In genomic region chr17:7549401-7550055, GRCh38 we compare ENCODE assay signal across 8 cellular contexts. TPM values are rescaled to one million over a fixed set of nuclear protein-coding genes. Genes with fewer than 3 reads are reported as not detected.
DNase-seq lines count a peak whose midpoint lies in the region; ATAC-seq, FAIRE-seq and TF ChIP-seq lines count a peak whose summit lies in the region.

No MANE protein-coding gene starts in this region.

- H4K20me1 ChIP-seq in OCI-LY1 (ENCODE audit: insufficient read depth, low read length) = no peaks in the 10 kb centered on the region

- ATAC-seq in HG02938 (IDR thresholded peaks at IDR 0.05; ENCODE audit: unreplicated experiment) = no peak

- DNase-seq in ascending aorta (ENCODE audit: low spot score in 2 of 2) = no peak
- DNase-seq in iPS-NIHi11 (ENCODE audit: low spot score) = peak; percentile 45
- peak; percentile 58 for DNase-seq in stimulated activated CD4-positive, alpha-beta T cell treated with anti-CD3 and anti-CD28 coated beads, Interleukin-15, amount 100 ng/mL, for 24 hours
- DNase-seq in D721Med (ENCODE audit: insufficient read length, low spot score) = no peak
- no peak for DNase-seq in superior temporal gyrus (ENCODE audit: extremely low spot score)
- DNase-seq in SHP77 treated with DMSO at 0.1 percent for 48 hours (lab: John Stamatoyannopoulos, UW) = no peak

- no peaks in the 10 kb centered on the region for H3K79me2 ChIP-seq in OCI-LY1 (ENCODE audit: insufficient read depth, low read length)

- H3K9me2 ChIP-seq in OCI-LY1 (ENCODE audit: low read depth, low read length) = no peaks in the 10 kb centered on the region

- H3K36me3 ChIP-seq in OCI-LY1 (ENCODE audit: insufficient read depth, low read length) = no peaks in the 10 kb centered on the region
- peaks cover 4 to 7% of the 10 kb centered on the region in 2 donors for H3K36me3 ChIP-seq in ascending aorta

- H3K4me1 ChIP-seq in OCI-LY1 (ENCODE audit: insufficient read depth, low read length, severe bottlenecking) = peaks cover 4% of the 10 kb centered on the region
- peaks cover 0 to 8% of the 10 kb centered on the region in 2 donors for H3K4me1 ChIP-seq in ascending aorta

- intact Hi-C loops in ascending aorta (cut with DNase I) = loop anchor here (1.0 kb wide), 1 partner anchor 12 kb away; the partner anchor contains the start of gene SENP3

- H2AFZ ChIP-seq in OCI-LY1 (ENCODE audit: low read length) = no peak overlapping the region

- H3K4me3 ChIP-seq in OCI-LY1 (ENCODE audit: low read depth, low read length, poor library complexity, severe bottlenecking) (no peak overlapping the region), ascending aorta (peak overlapping the region; percentile 65 to 74)

- H3K27me3 ChIP-seq in OCI-LY1 (ENCODE audit: insufficient read depth, low read length) (peaks cover 16% of the 10 kb centered on the region), ascending aorta (no peaks in the 10 kb centered on the region)

- H3K9me3 ChIP-seq in OCI-LY1 (ENCODE audit: low read length) = no peaks in the 10 kb centered on the region
- no peaks in the 10 kb centered on the region for H3K9me3 ChIP-seq in ascending aorta

- no peak overlapping the region for H3K27ac ChIP-seq in OCI-LY1 (ENCODE audit: low read depth, low read length, poor library complexity, severe bottlenecking)
- peak overlapping the region; percentile 89 to 92 for H3K27ac ChIP-seq in ascending aorta

- no peak for FAIRE-seq in D721Med (lab: Jason Lieb, UNC)

- TF ChIP-seq CTCF in OCI-LY1 (IDR thresholded peaks at IDR 0.05; ENCODE audit: low read length) (no peak), ascending aorta (IDR thresholded peaks at IDR 0.05) (no peak), D721Med (IDR thresholded peaks at IDR 0.05; ENCODE audit: insufficient read depth, missing control alignments) (no peak)

- H3F3A ChIP-seq in OCI-LY1 (ENCODE audit: insufficient read depth, low read length) = no peaks in the 10 kb centered on the region

- peak overlapping the region; percentile 40; the same call in 1 of the 2 replicates for H3K4me2 ChIP-seq in OCI-LY1 (ENCODE audit: low read length)

- H3K9ac ChIP-seq in OCI-LY1 (ENCODE audit: low read length) = no peak overlapping the region

RNA-seq across cellular contexts. Expression of gene TNFSF12, which starts 0.7 kb away (rescaled TPM):
- 88.6 TPM for total RNA-seq in ascending aorta

RNA-seq across cellular contexts. Expression of gene TNFSF13, which starts 9.0 kb away (rescaled TPM):
- total RNA-seq in ascending aorta = 17.5 TPM

RNA-seq across cellular contexts. Expression of gene SENP3, which starts 12.2 kb away (rescaled TPM):
- 92.0 TPM for total RNA-seq in ascending aorta

RNA-seq across cellular contexts. Expression of gene CD68, which starts 29.9 kb away (rescaled TPM):
- total RNA-seq in ascending aorta = 151 TPM

RNA-seq across cellular contexts. Expression of gene MPDU1, which starts 34.1 kb away (rescaled TPM):
- total RNA-seq in ascending aorta = 157 TPM

Comparison
In these comparisons a context has a peak if more than half of its experiments do, and no peak if none do; other contexts are left out.
1. DNase-seq: peak in iPS-NIHi11 (single experiment) and stimulated activated CD4-positive, alpha-beta T cell treated with anti-CD3 and anti-CD28 coated beads, Interleukin-15, amount 100 ng/mL, for 24 hours (single experiment); none in ascending aorta (0 of 2), D721Med (single experiment), superior temporal gyrus (single experiment) and SHP77 treated with DMSO at 0.1 percent for 48 hours (single experiment).